Comparison of ENCODE assay signal across 14 cellular contexts in genomic region chr13:23599083-23599925, GRCh38. TPM values are rescaled to one million over a fixed set of nuclear protein-coding genes. Genes with fewer than 3 reads are reported as not detected.
DNase-seq lines count a peak whose midpoint lies in the region; ATAC-seq, FAIRE-seq and TF ChIP-seq lines count a peak whose summit lies in the region.
"Had no signal": no experiment of that assay in that cellular context is flagged by ENCODE, and none has a peak within 500 bp of the region (broad histone marks: within the 10 kb centered on the region; RNA-seq: fewer than 3 reads in every experiment).

No MANE protein-coding gene starts in this region.

- H3K27me3 Mint-ChIP-seq in astrocyte (ENCODE audit: low read depth, unreplicated experiment): no peaks in the 10 kb centered on the region

- H3K4me1 Mint-ChIP-seq in astrocyte (ENCODE audit: low read depth, unreplicated experiment): peaks cover 26% of the 10 kb centered on the region
- H3K4me1 Mint-ChIP-seq: activated CD4-positive, alpha-beta memory T cell treated with anti-CD3 and anti-CD28 coated beads, Interleukin-2, amount 10 ng/mL, durations not matched to agents 7 days and 5 days; CD8-positive, alpha-beta memory T cell; IgD-negative memory B cell had no signal

- no peak overlapping the region for H3K4me3 Mint-ChIP-seq in astrocyte (ENCODE audit: unreplicated experiment)
- H3K4me3 Mint-ChIP-seq: activated CD4-positive, alpha-beta memory T cell treated with anti-CD3 and anti-CD28 coated beads, Interleukin-2, amount 10 ng/mL, durations not matched to agents 7 days and 5 days; CD8-positive, alpha-beta memory T cell; IgD-negative memory B cell had no signal

- H3K9ac ChIP-seq in astrocyte (ENCODE audit: low read length): no peak overlapping the region

- no peaks in the 10 kb centered on the region for H4K20me1 ChIP-seq in astrocyte (ENCODE audit: insufficient read depth, low read length)

- CTCF ChIA-PET in GM10248 (lab: Yijun Ruan, JAX): no interaction called here

- H3K27ac Mint-ChIP-seq in astrocyte (ENCODE audit: unreplicated experiment): peak overlapping the region; percentile 21
- H3K27ac Mint-ChIP-seq: activated CD4-positive, alpha-beta memory T cell treated with anti-CD3 and anti-CD28 coated beads, Interleukin-2, amount 10 ng/mL, durations not matched to agents 7 days and 5 days; CD8-positive, alpha-beta memory T cell; IgD-negative memory B cell had no signal

- H3K79me2 ChIP-seq in astrocyte (ENCODE audit: insufficient read depth, low read length): no peaks in the 10 kb centered on the region

- no peak overlapping the region for H2AFZ ChIP-seq in astrocyte (ENCODE audit: low read depth, low read length)

- peaks cover 6% of the 10 kb centered on the region for H3K9me3 Mint-ChIP-seq in astrocyte (ENCODE audit: unreplicated experiment)
- H3K9me3 Mint-ChIP-seq: activated CD4-positive, alpha-beta memory T cell treated with anti-CD3 and anti-CD28 coated beads, Interleukin-2, amount 10 ng/mL, durations not matched to agents 7 days and 5 days had no signal

- no peaks in the 10 kb centered on the region for H3K9me3 ChIP-seq in astrocyte (ENCODE audit: insufficient read depth, low read depth, low read length)
- no peaks in the 10 kb centered on the region for H3K9me3 ChIP-seq in upper lobe of right lung
- H3K9me3 ChIP-seq: gastroesophageal sphincter had no signal

- H3K4me2 ChIP-seq in astrocyte (ENCODE audit: low read length): no peak overlapping the region

- FAIRE-seq in astrocyte (lab: Jason Lieb, UNC): no peak

- ATAC-seq in upper lobe of right lung: peak; percentile 32
- no peak for ATAC-seq in HG03196 (IDR thresholded peaks at IDR 0.05; ENCODE audit: unreplicated experiment)
- ATAC-seq: gastroesophageal sphincter had no signal

- peaks cover 27% of the 10 kb centered on the region for H3K36me3 Mint-ChIP-seq in astrocyte (ENCODE audit: low read depth, unreplicated experiment)

- H3K36me3 ChIP-seq in astrocyte (ENCODE audit: insufficient read depth, low read length) (peaks cover 17% of the 10 kb centered on the region), upper lobe of right lung (no peaks in the 10 kb centered on the region)

- no peak overlapping the region for H3K27ac ChIP-seq in astrocyte (ENCODE audit: low read depth, low read length)
- no peak overlapping the region for H3K27ac ChIP-seq in upper lobe of right lung
- H3K27ac ChIP-seq: 22Rv1, gastroesophageal sphincter had no signal

- POLR2A ChIA-PET in GM10248 (lab: Yijun Ruan, JAX): no interaction called here

- intact Hi-C loops in upper lobe of right lung (cut with DNase I): no loop called here

- TF ChIP-seq CTCF in astrocyte (IDR thresholded peaks at IDR 0.05; ENCODE audit: insufficient read depth, low read depth, low read length) (no peak), upper lobe of right lung (IDR thresholded peaks at IDR 0.05) (no peak), GM10248 (IDR thresholded peaks at IDR 0.05; ENCODE audit: control extremely low read depth, extremely low read depth, low read depth, missing control alignments) (no peak)

- H3K4me1 ChIP-seq in astrocyte (ENCODE audit: insufficient read depth, low read length): peaks cover 8% of the 10 kb centered on the region
- H3K4me1 ChIP-seq in upper lobe of right lung: no peaks in the 10 kb centered on the region

- DNase-seq in DMS53 (lab: John Stamatoyannopoulos, UW) (peak; percentile 17), DMS53 treated with DMSO at 0.1 percent for 48 hours (lab: John Stamatoyannopoulos, UW; ENCODE audit: unreplicated experiment) (no peak), astrocyte (ENCODE audit: low read depth) (no peak), islet precursor cell (peak; percentile 75), upper lobe of right lung (no peak), GM10248 (ENCODE audit: extremely low spot score) (no peak), GOT3 (lab: John Stamatoyannopoulos, UW) (no peak)
- DNase-seq: activated CD4-positive, alpha-beta memory T cell treated with anti-CD3 and anti-CD28 coated beads, Interleukin-2, amount 10 ng/mL, durations not matched to agents 7 days and 5 days; CD8-positive, alpha-beta memory T cell; NCI-H1105 had no signal

- H3K4me3 ChIP-seq in astrocyte (ENCODE audit: insufficient read depth, low read depth, low read length) (no peak overlapping the region), upper lobe of right lung (no peak overlapping the region)
- H3K4me3 ChIP-seq: gastroesophageal sphincter had no signal

- no peaks in the 10 kb centered on the region for H3K27me3 ChIP-seq in astrocyte (ENCODE audit: insufficient read depth, low read length)
- H3K27me3 ChIP-seq in upper lobe of right lung: no peaks in the 10 kb centered on the region
- H3K27me3 ChIP-seq: gastroesophageal sphincter had no signal

RNA-seq across cellular contexts. Expression of gene TNFRSF19, which starts 29.1 kb away (rescaled TPM):
- total RNA-seq in astrocyte (25.9 and 27.8 TPM in 2 replicates), upper lobe of right lung (17.9 TPM)
- total RNA-seq: CD8-positive, alpha-beta memory T cell had no signal

Comparison
In these comparisons a context has a peak if more than half of its experiments do, and no peak if none do; other contexts are left out.
1. DNase-seq: peak in DMS53 (single experiment) and islet precursor cell (single experiment); none in DMS53 treated with DMSO at 0.1 percent for 48 hours (single experiment), astrocyte (single experiment), upper lobe of right lung (single experiment), GM10248 (single experiment) and GOT3 (single experiment).